In the genomic region with DNA sequence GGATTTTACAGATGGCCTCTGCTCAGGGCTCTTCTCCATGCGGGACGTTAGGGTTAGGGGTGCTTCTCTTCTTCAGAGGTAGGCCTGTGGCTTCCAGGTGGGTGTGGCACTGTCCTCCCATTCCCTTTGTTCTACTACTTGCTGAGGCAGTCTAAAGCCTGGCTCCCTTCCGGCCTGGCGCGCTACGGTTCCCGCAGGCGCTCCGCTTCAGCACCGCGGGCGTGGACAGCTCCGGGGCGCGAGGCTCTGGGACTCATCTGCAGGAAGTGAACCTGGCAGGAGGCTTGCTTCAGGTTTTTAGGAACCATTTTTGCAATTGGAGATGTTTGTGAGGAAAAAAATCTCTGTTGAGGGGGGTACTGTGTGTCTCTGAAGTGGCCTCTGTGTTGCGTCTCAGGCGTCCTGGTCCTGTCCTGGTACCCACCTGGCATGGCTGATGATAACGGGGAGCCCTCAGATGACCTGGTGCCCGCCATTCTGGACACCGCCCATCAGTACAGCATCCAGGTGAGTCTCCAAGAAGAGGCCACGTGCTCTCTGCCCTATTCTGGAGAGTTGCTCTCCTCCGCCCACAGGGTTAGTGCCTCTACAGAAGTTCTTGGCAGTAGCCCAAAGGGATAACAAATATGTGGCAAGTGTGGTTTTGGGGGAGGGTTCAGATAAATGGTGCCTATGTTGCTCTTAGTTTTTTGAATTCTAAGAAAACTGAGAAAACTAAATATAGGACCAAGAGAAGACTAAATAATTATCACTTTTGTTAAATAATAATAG, we compare ENCODE assay signal across 8 cellular contexts. TPM values are rescaled to one million over a fixed set of nuclear protein-coding genes. Genes with fewer than 3 reads are reported as not detected.
DNase-seq lines count a peak whose midpoint lies in the region; ATAC-seq and TF ChIP-seq lines count a peak whose summit lies in the region.

No MANE protein-coding gene starts in this region.

- H3K9me3 Mint-ChIP-seq in stimulated activated naive CD8-positive, alpha-beta T cell treated with anti-CD3 and anti-CD28 coated beads, Interleukin-15, Interleukin-2, amounts not matched to agents 100 ng/mL and 50 ng/mL, for 24 hours: no peaks in the 10 kb centered on the region

- POLR2A ChIA-PET in RWPE1 (lab: Yijun Ruan, JAX; ENCODE audit: low non-redundant PET): no interaction called here

- peaks cover 22% of the 10 kb centered on the region for H3K36me3 Mint-ChIP-seq in stimulated activated naive CD8-positive, alpha-beta T cell treated with anti-CD3 and anti-CD28 coated beads, Interleukin-15, Interleukin-2, amounts not matched to agents 100 ng/mL and 50 ng/mL, for 24 hours (ENCODE audit: low read depth)

- TF ChIP-seq POLR2A in body of pancreas (IDR thresholded peaks at IDR 0.05): no peak

- H3K4me3 ChIP-seq in body of pancreas (no peak overlapping the region), tibial artery (no peak overlapping the region)

- H3K27ac ChIP-seq in RWPE1 (no peak overlapping the region), body of pancreas (no peak overlapping the region), tibial artery (no peak overlapping the region)

- ATAC-seq in body of pancreas: peak; percentile 54

- no peaks in the 10 kb centered on the region for H3K27me3 ChIP-seq in body of pancreas
- H3K27me3 ChIP-seq in tibial artery: peaks cover 0 to 6% of the 10 kb centered on the region in 2 donors

- H3K4me1 Mint-ChIP-seq in stimulated activated naive CD8-positive, alpha-beta T cell treated with anti-CD3 and anti-CD28 coated beads, Interleukin-15, Interleukin-2, amounts not matched to agents 100 ng/mL and 50 ng/mL, for 24 hours (ENCODE audit: low read depth): peaks cover 26% of the 10 kb centered on the region

- no peak overlapping the region for H3K27ac Mint-ChIP-seq in stimulated activated naive CD8-positive, alpha-beta T cell treated with anti-CD3 and anti-CD28 coated beads, Interleukin-15, Interleukin-2, amounts not matched to agents 100 ng/mL and 50 ng/mL, for 24 hours

- TF ChIP-seq CTCF in RWPE1 (conservative IDR thresholded peaks at IDR 0.05; ENCODE audit: low read depth): no peak
- no peak for TF ChIP-seq CTCF in body of pancreas (IDR thresholded peaks at IDR 0.05)
- no peak for TF ChIP-seq CTCF in tibial artery (IDR thresholded peaks at IDR 0.05)

- CTCF ChIA-PET in RWPE1 (lab: Yijun Ruan, JAX): no interaction called here

- H3K36me3 ChIP-seq in body of pancreas (replicated peaks in 1 of 2; ENCODE audit: insufficient read depth in 1 of 2, low read depth in 2 of 2): peaks cover 0 to 3% of the 10 kb centered on the region in 2 donors
- H3K36me3 ChIP-seq in tibial artery: peaks cover 0 to 14% (median 8%) of the 10 kb centered on the region in 3 donors

- peak overlapping the region; percentile 63 for H3K4me3 Mint-ChIP-seq in stimulated activated naive CD8-positive, alpha-beta T cell treated with anti-CD3 and anti-CD28 coated beads, Interleukin-15, Interleukin-2, amounts not matched to agents 100 ng/mL and 50 ng/mL, for 24 hours

- H3K9me3 ChIP-seq in body of pancreas (no peaks in the 10 kb centered on the region), tibial artery (no peaks in the 10 kb centered on the region)

- H3K4me1 ChIP-seq in body of pancreas: peaks cover 20% of the 10 kb centered on the region
- peaks cover 0 to 25% (median 18%) of the 10 kb centered on the region in 4 donors for H3K4me1 ChIP-seq in tibial artery

- 29 to 79% methylated on average over 7 to 22 of the region's 22 CpGs for WGBS in body of pancreas, 2 donors

- H3K27me3 Mint-ChIP-seq in stimulated activated naive CD8-positive, alpha-beta T cell treated with anti-CD3 and anti-CD28 coated beads, Interleukin-15, Interleukin-2, amounts not matched to agents 100 ng/mL and 50 ng/mL, for 24 hours: peaks cover 28% of the 10 kb centered on the region

- DNase-seq in NCI-H748 (lab: John Stamatoyannopoulos, UW; ENCODE audit: unreplicated experiment) (peak; percentile 69), NCI-H748 treated with DMSO at 0.1 percent for 48 hours (lab: John Stamatoyannopoulos, UW) (no peak), RWPE1 (ENCODE audit: low spot score) (peak; percentile 61), body of pancreas (peak; percentile 63 to 76 (median 67)), kidney tubule cell (ENCODE audit: low spot score) (peak; percentile 71), tibial artery (no peak), inferior parietal cortex (ENCODE audit: extremely low spot score) (no peak)

- intact Hi-C loops in body of pancreas (cut with DNase I): loop anchor here (10.0 kb wide), 2 partner anchors 59 to 101 kb away; a partner anchor contains a TSS
- intact Hi-C loops in tibial artery (cut with DNase I; ENCODE audit: low total_unique reads): no loop called here

RNA-seq across cellular contexts. Expression of a gene that starts 1.9 kb away (rescaled TPM):
- total RNA-seq in body of pancreas: 1 to 10 TPM in 1 of 2 donors, under 1 TPM in 1; 0.99 to 6.2 TPM

RNA-seq across cellular contexts. Expression of a gene that starts 12.1 kb away (rescaled TPM):
- 10 to 100 TPM; 26.2 to 71.9 TPM for total RNA-seq in body of pancreas

RNA-seq across cellular contexts. Expression of a gene that starts 12.5 kb away (rescaled TPM):
- 10 to 100 TPM in 1 of 2 donors, 1 to 10 TPM in 1; 6.2 to 11.9 TPM for total RNA-seq in body of pancreas

RNA-seq across cellular contexts. Expression of a gene that starts 30.6 kb away (rescaled TPM):
- total RNA-seq in body of pancreas: 1 to 10 TPM; 1.6 to 2.0 TPM

Comparison
In these comparisons a context has a peak if more than half of its experiments do, and no peak if none do; other contexts are left out.
1. DNase-seq: peak in NCI-H748 (single experiment), RWPE1 (single experiment), body of pancreas (4 of 4) and kidney tubule cell (single experiment); none in NCI-H748 treated with DMSO at 0.1 percent for 48 hours (single experiment), tibial artery (0 of 2) and inferior parietal cortex (single experiment).